In genomic region chr15:74420193-74420905, GRCh38 we compare ENCODE assay signal across 10 cellular contexts. TPM values are rescaled to one million over a fixed set of nuclear protein-coding genes. Genes with fewer than 3 reads are reported as not detected.
A peak's percentile ranks its signal among the peaks of the same experiment; 100 is the strongest.
DNase-seq lines count a peak whose midpoint lies in the region; ATAC-seq lines count a peak whose summit lies in the region.
"Had no signal": no experiment of that assay in that cellular context is flagged by ENCODE, and none has a peak within 500 bp of the region (broad histone marks: within the 10 kb centered on the region; RNA-seq: fewer than 3 reads in every experiment).

No MANE protein-coding gene starts in this region.

- intact Hi-C loops in left ventricle myocardium superior (cut with micrococcal nuclease): no loop called here

- no peak for DNase-seq in activated T-cell treated with anti-CD3 and anti-CD28 coated beads, Interleukin-2, amount 50 U/mL, for 72 hours
- DNase-seq in activated T-cell treated with anti-CD3 and anti-CD28 coated beads, Interleukin-2, amount 50 U/mL, for 1 hour: no peak
- peak; percentile 51 for DNase-seq in SW480 (ENCODE audit: low spot score)
- no peak for DNase-seq in left ventricle myocardium superior
- DNase-seq in superior temporal gyrus (ENCODE audit: extremely low spot score): peak; percentile 36
- no peak for DNase-seq in NCI-H226
- DNase-seq in Kasumi-1 (lab: John Stamatoyannopoulos, UW): no peak
- DNase-seq: right lobe of liver had no signal

- H3K27ac Mint-ChIP-seq in activated T-cell treated with anti-CD3 and anti-CD28 coated beads, Interleukin-2, amount 50 U/mL, for 72 hours: peak overlapping the region; percentile 31

- ATAC-seq in activated T-cell treated with anti-CD3 and anti-CD28 coated beads, Interleukin-2, amount 50 U/mL, for 72 hours (replicated peaks in 1 of 2): no peak
- ATAC-seq in left ventricle myocardium superior (peak; percentile 80), GM21723 (IDR thresholded peaks at IDR 0.05; ENCODE audit: unreplicated experiment) (no peak)

- H3K27me3 Mint-ChIP-seq in activated T-cell treated with anti-CD3 and anti-CD28 coated beads, Interleukin-2, amount 50 U/mL, for 72 hours (ENCODE audit: low read depth): no peaks in the 10 kb centered on the region

- H3K4me3 Mint-ChIP-seq in activated T-cell treated with anti-CD3 and anti-CD28 coated beads, Interleukin-2, amount 50 U/mL, for 72 hours: peak overlapping the region in 1 of 2 donors; percentile 22
- H3K4me3 Mint-ChIP-seq: CD14-positive monocyte had no signal

- peaks cover 4% of the 10 kb centered on the region in 2 donors for H3K36me3 Mint-ChIP-seq in activated T-cell treated with anti-CD3 and anti-CD28 coated beads, Interleukin-2, amount 50 U/mL, for 72 hours (ENCODE audit: insufficient read depth in 2 of 2)

- H3K9me3 Mint-ChIP-seq in activated T-cell treated with anti-CD3 and anti-CD28 coated beads, Interleukin-2, amount 50 U/mL, for 72 hours: no peaks in the 10 kb centered on the region

- peaks cover 82% of the 10 kb centered on the region for H3K4me1 Mint-ChIP-seq in activated T-cell treated with anti-CD3 and anti-CD28 coated beads, Interleukin-2, amount 50 U/mL, for 72 hours (ENCODE audit: low read depth)

RNA-seq across cellular contexts. Expression of gene SEMA7A, which starts 13.4 kb away (rescaled TPM):
- 10 to 100 TPM; 46.7 to 57.1 TPM for total RNA-seq in activated T-cell treated with anti-CD3 and anti-CD28 coated beads, Interleukin-2, amount 50 U/mL, for 72 hours
- total RNA-seq in left ventricle myocardium superior: 1.3 TPM

RNA-seq across cellular contexts. Expression of gene UBL7, which starts 40.6 kb away (rescaled TPM):
- 10 to 100 TPM; 47.8 to 55.1 TPM for total RNA-seq in activated T-cell treated with anti-CD3 and anti-CD28 coated beads, Interleukin-2, amount 50 U/mL, for 72 hours
- 55.1 TPM for total RNA-seq in left ventricle myocardium superior

RNA-seq across cellular contexts. Expression of gene CYP11A1, which starts 52.9 kb away (rescaled TPM):
- under 1 TPM; 0.21 to 0.26 TPM for total RNA-seq in activated T-cell treated with anti-CD3 and anti-CD28 coated beads, Interleukin-2, amount 50 U/mL, for 72 hours
- 0.55 TPM for total RNA-seq in left ventricle myocardium superior

Comparison
In these comparisons a context has a peak if more than half of its experiments do, and no peak if none do; other contexts are left out.
1. DNase-seq: peak in SW480 (single experiment) and superior temporal gyrus (single experiment); none in activated T-cell treated with anti-CD3 and anti-CD28 coated beads, Interleukin-2, amount 50 U/mL, for 72 hours (0 of 2), activated T-cell treated with anti-CD3 and anti-CD28 coated beads, Interleukin-2, amount 50 U/mL, for 1 hour (single experiment), left ventricle myocardium superior (single experiment), NCI-H226 (single experiment) and Kasumi-1 (0 of 2).
2. RNA of gene SEMA7A, which starts 13.4 kb away (total RNA-seq): 46.7 to 57.1 TPM in activated T-cell treated with anti-CD3 and anti-CD28 coated beads, Interleukin-2, amount 50 U/mL, for 72 hours; 1.3 TPM in left ventricle myocardium superior (single experiment); every median in the first group is over 10 times any median in the second.